In genomic region chr6:144283781-144284473, GRCh38 we compare ENCODE assay signal across 8 cellular contexts. TPM values are rescaled to one million over a fixed set of nuclear protein-coding genes. Genes with fewer than 3 reads are reported as not detected.
DNase-seq lines count a peak whose midpoint lies in the region; ATAC-seq, FAIRE-seq and TF ChIP-seq lines count a peak whose summit lies in the region.

No MANE protein-coding gene starts in this region.

- H3K36me3 ChIP-seq in heart left ventricle, result peaks cover 0 to 2% (median 0%) of the 10 kb centered on the region in 9 donors
- no peaks in the 10 kb centered on the region for H3K36me3 ChIP-seq in kidney (ENCODE audit: control insufficient read depth in 1 of 2, insufficient read depth in 2 of 2, low read length in 2 of 2)
- no peaks in the 10 kb centered on the region for H3K36me3 ChIP-seq in thyroid gland

- no peaks in the 10 kb centered on the region for H3K27me3 ChIP-seq in heart left ventricle
- H3K27me3 ChIP-seq in thyroid gland, result no peaks in the 10 kb centered on the region

- H3K4me3 Mint-ChIP-seq in activated naive CD8-positive, alpha-beta T cell treated with anti-CD3 and anti-CD28 coated beads for 36 hours, result peak overlapping the region; percentile 91

- H3K9ac ChIP-seq in kidney (ENCODE audit: low read length in 2 of 2), result peak overlapping the region in 1 of 2 donors; percentile 52

- no peak for FAIRE-seq in kidney (lab: Jason Lieb, UNC)

- intact Hi-C loops in heart left ventricle (cut with DNase I) (loop anchor here in 9 of 10 donors (2.0 to 10.0 kb wide), 14 partner anchors 17 to 199 kb away; partner anchors contain the start of genes STX11 (in 2 of the 9) and SF3B5 (in 1 of the 9)), left cardiac atrium (cut with DNase I) (loop anchor here in 1 of 2 donors (2.0 to 10.0 kb wide), 3 partner anchors 17 to 129 kb away; partner anchors contain the start of gene STX11), kidney (cut with DNase I) (no loop called here), thyroid gland (cut with DNase I) (loop anchor here (10.0 kb wide), 2 partner anchors 51 to 191 kb away; no protein-coding TSS in a partner anchor)

- 9 to 10% (median 10%) methylated on average over 13 of the region's 13 CpGs for WGBS in heart left ventricle, 4 donors
- 13 to 16% methylated on average over 13 of the region's 13 CpGs for WGBS in thyroid gland, 2 donors

- ATAC-seq in heart left ventricle (no peak), left cardiac atrium (no peak), GM18505 (IDR thresholded peaks at IDR 0.05; ENCODE audit: unreplicated experiment) (no peak), esophagus mucosa (no peak), HG03439 (IDR thresholded peaks at IDR 0.05; ENCODE audit: unreplicated experiment) (no peak)

- no peaks in the 10 kb centered on the region for H3K9me3 ChIP-seq in heart left ventricle
- H3K9me3 ChIP-seq in kidney (ENCODE audit: control insufficient read depth in 1 of 2, low read length in 2 of 2), result no peaks in the 10 kb centered on the region
- no peaks in the 10 kb centered on the region for H3K9me3 ChIP-seq in thyroid gland

- DNase-seq in heart left ventricle (no peak), left cardiac atrium (no peak), kidney (no peak), thyroid gland (no peak)
- no peak for DNase-seq in activated naive CD8-positive, alpha-beta T cell treated with anti-CD3 and anti-CD28 coated beads for 36 hours

- H3K4me1 ChIP-seq in heart left ventricle (peaks cover 0 to 30% (median 11%) of the 10 kb centered on the region in 12 donors), kidney (ENCODE audit: control insufficient read depth in 1 of 2, insufficient read depth in 1 of 2, low read depth in 1 of 2, low read length in 2 of 2) (no peaks in the 10 kb centered on the region), thyroid gland (peaks cover 10 to 15% of the 10 kb centered on the region in 2 donors)

- TF ChIP-seq CTCF in heart left ventricle (IDR thresholded peaks at IDR 0.05) (peak in 4 of 12 donors; percentile 8 to 18 (median 12)), kidney (IDR thresholded peaks at IDR 0.05; ENCODE audit: borderline replicate concordance, extremely low read depth, insufficient read depth) (no peak), thyroid gland (IDR thresholded peaks at IDR 0.05) (peak in 2 of 6 experiments; percentile 5 to 15)

- H3K4me3 ChIP-seq in heart left ventricle, result peak overlapping the region; percentile 67 to 92 (median 86)
- H3K4me3 ChIP-seq in kidney (ENCODE audit: low read length in 2 of 2), result peak overlapping the region; percentile 73 to 93
- peak overlapping the region; percentile 67 to 83 (median 70) for H3K4me3 ChIP-seq in thyroid gland (replicated peaks in 1 of 3)

- TF ChIP-seq POLR2A in heart left ventricle (IDR thresholded peaks at IDR 0.05) (no peak), thyroid gland (IDR thresholded peaks at IDR 0.05) (no peak), GM18505 (IDR thresholded peaks at IDR 0.05; ENCODE audit: borderline replicate concordance, extremely low read depth, insufficient read depth, insufficient read length) (no peak)

- no peaks in the 10 kb centered on the region for H3K9me3 Mint-ChIP-seq in activated naive CD8-positive, alpha-beta T cell treated with anti-CD3 and anti-CD28 coated beads for 36 hours

- H3K27ac ChIP-seq in heart left ventricle (peak overlapping the region in 11 of 12 donors; percentile 95 to 99 (median 98)), kidney (ENCODE audit: low read depth in 2 of 2, low read length in 2 of 2) (no peak overlapping the region), thyroid gland (peak overlapping the region in 2 of 3 donors; percentile 98 to 99)

- peaks cover 43% of the 10 kb centered on the region for H3K27me3 Mint-ChIP-seq in activated naive CD8-positive, alpha-beta T cell treated with anti-CD3 and anti-CD28 coated beads for 36 hours

- peaks cover 17% of the 10 kb centered on the region for H3K4me1 Mint-ChIP-seq in activated naive CD8-positive, alpha-beta T cell treated with anti-CD3 and anti-CD28 coated beads for 36 hours

- H3K36me3 Mint-ChIP-seq in activated naive CD8-positive, alpha-beta T cell treated with anti-CD3 and anti-CD28 coated beads for 36 hours, result no peaks in the 10 kb centered on the region

- no peak overlapping the region for H3K27ac Mint-ChIP-seq in activated naive CD8-positive, alpha-beta T cell treated with anti-CD3 and anti-CD28 coated beads for 36 hours

RNA-seq across cellular contexts. Expression of gene UTRN, which starts 1.2 kb away (rescaled TPM):
- total RNA-seq in heart left ventricle (100 to 1,000 TPM in 3 of 9 donors, 10 to 100 TPM in 6; 69.3 to 129 (median 86.0) TPM), left cardiac atrium (10 to 100 TPM; 79.8 to 86.0 TPM), kidney (210 TPM), thyroid gland (100 to 1,000 TPM; 383 to 473 (median 415) TPM), esophagus mucosa (44.0 TPM)
- polyA plus RNA-seq in heart left ventricle (10 to 100 TPM; 13.9 to 28.8 TPM), kidney (ENCODE audit: insufficient read depth, low read depth, low replicate concordance) (8.3 TPM)
- 10 to 100 TPM; 35.8 to 41.6 TPM for total RNA-seq in activated naive CD8-positive, alpha-beta T cell treated with anti-CD3 and anti-CD28 coated beads for 36 hours

Comparison
In these comparisons a context has a peak if more than half of its experiments do, and no peak if none do; other contexts are left out.
1. H3K27ac ChIP-seq: peak in heart left ventricle (11 of 12) and thyroid gland (2 of 3); none in kidney (0 of 2).
2. Peak in every context shown above with its lines, with median percentiles within 50 percentile points of each other: H3K4me3 ChIP-seq.